ENCODE assay signal across 22 cellular contexts in genomic region chr1:205922314-205922713, GRCh38. TPM values are rescaled to one million over a fixed set of nuclear protein-coding genes. Genes with fewer than 3 reads are reported as not detected.
"Had no signal": no experiment of that assay in that cellular context is flagged by ENCODE, and none has a peak within 500 bp of the region (broad histone marks: within the 10 kb centered on the region; RNA-seq: fewer than 3 reads in every experiment).

No MANE protein-coding gene starts in this region.

- H3K27me3 ChIP-seq: hepatocyte, neutrophil, upper lobe of left lung, uterus had no signal

- H3K27ac ChIP-seq: esophagus squamous epithelium, hepatocyte, neutrophil, uterus had no signal

- FAIRE-seq: small intestine had no signal

- H3K36me3 ChIP-seq: esophagus squamous epithelium, neutrophil, uterus had no signal

- DNase-seq: effector memory CD8-positive, alpha-beta T cell; esophagus squamous epithelium; foreskin fibroblast; kidney glomerular epithelial cell; mesendoderm; small intestine; stimulated activated CD4-positive, alpha-beta T cell treated with anti-CD3 and anti-CD28 coated beads, Interleukin-4, amount 100 ng/mL, for 24 hours; stimulated activated naive B cell treated with anti-CD40 and anti-IgM and Interleukin-4, amounts not matched to agents 10 μg/mL and 1 μg/mL and 100 μg/mL, for 72 hours; stimulated activated naive CD8-positive, alpha-beta T cell treated with anti-CD3 and anti-CD28 coated beads, Interleukin-15, amount 100 ng/mL, for 72 hours; substantia nigra; uterus had no signal

- H3K9me3 ChIP-seq: esophagus squamous epithelium, neutrophil, upper lobe of left lung, uterus had no signal

- ATAC-seq: effector memory CD8-positive, alpha-beta T cell; naive thymus-derived CD4-positive, alpha-beta T cell; stimulated activated naive B cell treated with anti-CD40 and anti-IgM and Interleukin-4, amounts not matched to agents 10 μg/mL and 1 μg/mL and 100 μg/mL, for 72 hours; stimulated activated naive CD8-positive, alpha-beta T cell treated with anti-CD3 and anti-CD28 coated beads, Interleukin-15, amount 100 ng/mL, for 72 hours had no signal

- H3K4me3 ChIP-seq: esophagus squamous epithelium, hepatocyte, upper lobe of left lung, uterus had no signal

- H3K4me1 ChIP-seq: uterus had no signal

RNA-seq across cellular contexts. Expression of gene SLC26A9, which starts 20.9 kb away (rescaled TPM):
- total RNA-seq: epithelial cell of proximal tubule; liver; lung microvascular endothelial cell; mononuclear cell; naive thymus-derived CD4-positive, alpha-beta T cell; osteoblast; pulmonary artery endothelial cell; uterus had no signal
- polyA plus RNA-seq: liver; naive thymus-derived CD4-positive, alpha-beta T cell; neural cell had no signal
